ENCODE assay signal across 18 cellular contexts in the genomic region with DNA sequence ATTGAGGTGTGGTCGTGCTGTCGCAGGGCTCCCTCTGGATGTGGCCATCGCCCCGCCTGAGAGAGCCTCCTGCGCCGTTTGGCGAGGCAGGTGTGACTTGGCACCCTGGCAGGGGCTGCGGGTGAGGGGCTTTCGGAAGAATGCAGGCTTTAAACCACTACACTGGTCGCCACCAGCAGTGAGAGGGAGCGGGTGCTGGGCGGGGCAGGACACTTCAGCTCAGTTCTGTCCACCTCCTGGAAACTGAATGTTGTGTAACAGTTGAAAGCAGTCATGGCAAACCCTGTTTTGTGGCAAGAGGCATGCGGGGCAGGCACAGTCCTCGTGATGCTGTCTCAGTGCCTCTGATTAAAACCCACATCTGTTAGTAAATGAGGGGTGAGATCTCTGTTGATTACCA. TPM values are rescaled to one million over a fixed set of nuclear protein-coding genes. Genes with fewer than 3 reads are reported as not detected.
DNase-seq lines count a peak whose midpoint lies in the region; ATAC-seq and TF ChIP-seq lines count a peak whose summit lies in the region.
"Had no signal": no experiment of that assay in that cellular context is flagged by ENCODE, and none has a peak within 500 bp of the region (broad histone marks: within the 10 kb centered on the region; RNA-seq: fewer than 3 reads in every experiment).

No MANE protein-coding gene starts in this region.

- ATAC-seq in left lung, result peak; percentile 65
- no peak for ATAC-seq in psoas muscle

- no peak for TF ChIP-seq CTCF in left lung (IDR thresholded peaks at IDR 0.05)
- TF ChIP-seq CTCF in progenitor cell of endocrine pancreas (IDR thresholded peaks at IDR 0.05; ENCODE audit: unreplicated experiment), result no peak
- TF ChIP-seq CTCF in psoas muscle (IDR thresholded peaks at IDR 0.05), result no peak

- H3K36me3 ChIP-seq in left lung (peaks cover 0 to 48% of the 10 kb centered on the region in 2 donors), psoas muscle (ENCODE audit: insufficient read depth in 1 of 2, low read depth in 1 of 2) (peaks cover 0 to 13% of the 10 kb centered on the region in 2 donors)

- H3K9me3 ChIP-seq in left lung (no peaks in the 10 kb centered on the region), psoas muscle (no peaks in the 10 kb centered on the region)
- H3K9me3 ChIP-seq: SJCRH30 had no signal

- H3K4me3 Mint-ChIP-seq in progenitor cell of endocrine pancreas (ENCODE audit: low read depth), result no peak overlapping the region

- H3K27me3 ChIP-seq in left lung (no peaks in the 10 kb centered on the region), psoas muscle (ENCODE audit: insufficient read depth in 3 of 3, low read length in 2 of 3) (no peaks in the 10 kb centered on the region)
- H3K27me3 ChIP-seq: SJCRH30 had no signal

- 91 to 94% (median 92%) methylated on average over 14 of the region's 14 CpGs for WGBS in psoas muscle, 3 donors

- H3K27me3 Mint-ChIP-seq in progenitor cell of endocrine pancreas, result no peaks in the 10 kb centered on the region

- H3K36me3 Mint-ChIP-seq in progenitor cell of endocrine pancreas (ENCODE audit: insufficient read depth), result peaks cover 37% of the 10 kb centered on the region

- H3K9me3 Mint-ChIP-seq in progenitor cell of endocrine pancreas (ENCODE audit: low read depth), result peaks cover 4% of the 10 kb centered on the region

- H3K4me3 ChIP-seq in left lung (no peak overlapping the region), psoas muscle (no peak overlapping the region)
- H3K4me3 ChIP-seq: PC-9, SJCRH30 had no signal

- peak overlapping the region; percentile 1 for H3K27ac Mint-ChIP-seq in progenitor cell of endocrine pancreas

- H3K27ac ChIP-seq in left lung (no peak overlapping the region), psoas muscle (no peak overlapping the region)
- H3K27ac ChIP-seq: C4-2B, PC-9, SJCRH30 had no signal

- H3K4me1 Mint-ChIP-seq in progenitor cell of endocrine pancreas (ENCODE audit: low read depth), result peaks cover 2% of the 10 kb centered on the region

- DNase-seq in MV-4-11 (lab: John Stamatoyannopoulos, UW) (peak; percentile 20), amniotic epithelial cell (ENCODE audit: low read depth) (peak; percentile 9), left lung (peak in 1 of 2 donors; percentile 43), progenitor cell of endocrine pancreas (ENCODE audit: low spot score, unreplicated experiment) (no peak), psoas muscle (no peak), HK-2 (ENCODE audit: unreplicated experiment) (no peak)
- DNase-seq in stimulated activated naive CD4-positive, alpha-beta T cell (lab: John Stamatoyannopoulos, UW), result no peak
- DNase-seq: AML-193, DMS79 treated with DMSO at 0.1 percent for 48 hours, HCEC 1CT, KG1, NCI-H1417 treated with DMSO at 0.1 percent for 48 hours, NCI-H187 treated with DMSO at 0.1 percent for 48 hours, NCI-H345, NCI-H526, PC-9, SJCRH30 had no signal

- intact Hi-C loops in left lung (cut with DNase I) (no loop called here), psoas muscle (cut with DNase I) (no loop called here)

- H3K4me1 ChIP-seq in left lung, result peaks cover 0 to 6% of the 10 kb centered on the region in 2 donors
- H3K4me1 ChIP-seq in psoas muscle, result no peaks in the 10 kb centered on the region
- H3K4me1 ChIP-seq: SJCRH30 had no signal

RNA-seq across cellular contexts. Expression of gene AACS, which starts 55.9 kb away (rescaled TPM):
- 10 to 100 TPM; 27.6 to 36.9 TPM for total RNA-seq in left lung
- 38.8 and 40.1 TPM in 2 replicates for total RNA-seq in progenitor cell of endocrine pancreas
- 1 to 10 TPM; 4.0 to 9.5 (median 5.4) TPM for total RNA-seq in psoas muscle
- polyA plus RNA-seq in psoas muscle, result 1 to 10 TPM; 3.2 to 6.4 (median 5.7) TPM

Comparison
In these comparisons a context has a peak if more than half of its experiments do, and no peak if none do; other contexts are left out.
1. DNase-seq: peak in MV-4-11 (single experiment) and amniotic epithelial cell (single experiment); none in progenitor cell of endocrine pancreas (single experiment), psoas muscle (0 of 2), HK-2 (single experiment) and stimulated activated naive CD4-positive, alpha-beta T cell (0 of 6).